In genomic region chr17:74211141-74211928, GRCh38 we compare ENCODE assay signal across 8 cellular contexts. TPM values are rescaled to one million over a fixed set of nuclear protein-coding genes. Genes with fewer than 3 reads are reported as not detected.
DNase-seq lines count a peak whose midpoint lies in the region; ATAC-seq and TF ChIP-seq lines count a peak whose summit lies in the region.

No MANE protein-coding gene starts in this region.

- peak; percentile 45 for DNase-seq in Daoy (ENCODE audit: low read depth)
- DNase-seq in OCI-LY7 (ENCODE audit: low spot score), result no peak
- peak in 1 of 2 donors; percentile 37 for DNase-seq in cardiac fibroblast (ENCODE audit: low read depth in 2 of 2)
- peak in 1 of 9 donors; percentile 10 for DNase-seq in naive thymus-derived CD4-positive, alpha-beta T cell
- DNase-seq in NCI-H226, result no peak
- DNase-seq in SHP77 treated with DMSO at 0.1 percent for 48 hours (lab: John Stamatoyannopoulos, UW), result no peak
- DNase-seq in GM10266 (ENCODE audit: extremely low spot score), result no peak

- H3K9me2 ChIP-seq in OCI-LY7 (ENCODE audit: insufficient read depth, low read length), result no peaks in the 10 kb centered on the region

- no peaks in the 10 kb centered on the region for H3K27me3 ChIP-seq in naive thymus-derived CD4-positive, alpha-beta T cell (ENCODE audit: control insufficient read depth in 2 of 2, insufficient read depth in 2 of 2, low read length in 2 of 2)

- TF ChIP-seq CTCF in OCI-LY7 (conservative IDR thresholded peaks at IDR 0.05; ENCODE audit: low read length), result no peak
- TF ChIP-seq CTCF in cardiac fibroblast (IDR thresholded peaks at IDR 0.05; ENCODE audit: low read depth, low read length), result no peak
- TF ChIP-seq CTCF in GM10266 (IDR thresholded peaks at IDR 0.05; ENCODE audit: control insufficient read depth, insufficient read depth, low read depth, missing control alignments), result no peak

- peaks cover 57% of the 10 kb centered on the region for H3K4me1 ChIP-seq in OCI-LY7 (ENCODE audit: insufficient read depth, low read length, poor library complexity, severe bottlenecking)
- peaks cover 23 to 37% of the 10 kb centered on the region in 2 donors for H3K4me1 ChIP-seq in naive thymus-derived CD4-positive, alpha-beta T cell (ENCODE audit: control insufficient read depth in 2 of 2, insufficient read depth in 2 of 2, low read length in 2 of 2)

- peak overlapping the region; percentile 4 to 94 (median 79) for H3K27ac Mint-ChIP-seq in naive thymus-derived CD4-positive, alpha-beta T cell

- intact Hi-C loops in OCI-LY7 (cut with micrococcal nuclease; ENCODE audit: unreplicated experiment), result loop anchor here (5.0 to 10.0 kb wide), 3 partner anchors 141 to 619 kb away; no protein-coding TSS in a partner anchor
- intact Hi-C loops in naive thymus-derived CD4-positive, alpha-beta T cell (cut with micrococcal nuclease), result loop anchor here (2.0 to 5.0 kb wide), 5 partner anchors 51 to 321 kb away; partner anchors contain the start of gene CD300LB (in 1 of the 2)

- H4K20me1 ChIP-seq in OCI-LY7 (ENCODE audit: insufficient read depth, low read length), result peaks cover 13% of the 10 kb centered on the region; the same call in 1 of the 2 replicates

- POLR2A ChIA-PET in OCI-LY7 (lab: Charles Lee), result no interaction called here
- POLR2A ChIA-PET in naive thymus-derived CD4-positive, alpha-beta T cell (lab: Charles Lee), result interaction anchor here (0.6 to 2.4 kb wide), 4 partner anchors 7 to 87 kb away, joined by 3 to 17 read pairs (median 10); partner anchors contain the start of gene RPL38

- CTCF ChIA-PET in OCI-LY7 (lab: Charles Lee; ENCODE audit: unreplicated experiment), result no interaction called here
- CTCF ChIA-PET in naive thymus-derived CD4-positive, alpha-beta T cell (lab: Charles Lee), result interaction anchor here (0.6 to 1.4 kb wide), 8 partner anchors 39 to 304 kb away, joined by 3 to 6 read pairs (median 4); no protein-coding TSS in a partner anchor

- peaks cover 0 to 3% (median 0%) of the 10 kb centered on the region in 11 donors for H3K9me3 Mint-ChIP-seq in naive thymus-derived CD4-positive, alpha-beta T cell

- ATAC-seq in naive thymus-derived CD4-positive, alpha-beta T cell, result no peak
- no peak for ATAC-seq in HG02870 (IDR thresholded peaks at IDR 0.05; ENCODE audit: unreplicated experiment)

- H3K27ac ChIP-seq in OCI-LY7 (ENCODE audit: low read depth, low read length, poor library complexity, severe bottlenecking), result peak overlapping the region; percentile 1
- H3K27ac ChIP-seq in naive thymus-derived CD4-positive, alpha-beta T cell (ENCODE audit: low read depth, low read length), result peak overlapping the region; percentile 2

- H3K36me3 Mint-ChIP-seq in naive thymus-derived CD4-positive, alpha-beta T cell, result peaks cover 0 to 15% (median 6%) of the 10 kb centered on the region in 5 donors

- no peak overlapping the region for H2AFZ ChIP-seq in OCI-LY7 (ENCODE audit: low read length)

- peaks cover 0 to 5% (median 0%) of the 10 kb centered on the region in 5 donors for H3K27me3 Mint-ChIP-seq in naive thymus-derived CD4-positive, alpha-beta T cell

- 0 out of 2 replicates have a peak overlapping the region, but pooled peaks have one; percentile 1 for H3K4me2 ChIP-seq in OCI-LY7 (ENCODE audit: low read length)

- peaks cover 31 to 59% (median 48%) of the 10 kb centered on the region in 7 donors for H3K4me1 Mint-ChIP-seq in naive thymus-derived CD4-positive, alpha-beta T cell

- peak overlapping the region; percentile 19 to 92 (median 88) for H3K4me3 Mint-ChIP-seq in naive thymus-derived CD4-positive, alpha-beta T cell

- H3K79me2 ChIP-seq in OCI-LY7 (ENCODE audit: insufficient read depth, low read depth, low read length), result peaks cover 20% of the 10 kb centered on the region

- no peaks in the 10 kb centered on the region for H3K9me3 ChIP-seq in OCI-LY7 (ENCODE audit: low read length)
- no peaks in the 10 kb centered on the region for H3K9me3 ChIP-seq in naive thymus-derived CD4-positive, alpha-beta T cell (ENCODE audit: control insufficient read depth in 2 of 3, low read length in 3 of 3)

- H3K4me3 ChIP-seq in OCI-LY7 (ENCODE audit: low read depth, low read length, poor library complexity, severe bottlenecking), result no peak overlapping the region
- peak overlapping the region; percentile 60 to 74 for H3K4me3 ChIP-seq in cardiac fibroblast (replicated peaks in 1 of 2; ENCODE audit: low read depth in 2 of 2, low read length in 2 of 2)
- H3K4me3 ChIP-seq in naive thymus-derived CD4-positive, alpha-beta T cell (ENCODE audit: low read length), result no peak overlapping the region

- BruUV-seq in OCI-LY7 (replicated peaks; lab: Mats Ljungman, UMichigan), result no TSS peak

- H3K36me3 ChIP-seq in OCI-LY7 (ENCODE audit: insufficient read depth, low read length), result peaks cover 59% of the 10 kb centered on the region
- H3K36me3 ChIP-seq in naive thymus-derived CD4-positive, alpha-beta T cell (ENCODE audit: control insufficient read depth in 2 of 3, insufficient read depth in 3 of 3, low read length in 3 of 3), result peaks cover 0 to 35% (median 13%) of the 10 kb centered on the region in 3 experiments

RNA-seq across cellular contexts. Expression of gene TTYH2, which starts 2.0 kb away (rescaled TPM):
- total RNA-seq in Daoy (2014; rRNA removed; shearing (Covaris generic)), result 2.9 and 17.6 TPM in 2 replicates
- total RNA-seq in OCI-LY7 (2014; rRNA removed; shearing (Covaris generic)), result 1.7 and 3.1 TPM in 2 replicates
- total RNA-seq in OCI-LY7 (2022), result 3.8 and 4.3 TPM in 2 replicates
- 10 to 100 TPM in 2 of 5 experiments, 1 to 10 TPM in 3; 5.5 to 15.8 (median 9.9) TPM for total RNA-seq in naive thymus-derived CD4-positive, alpha-beta T cell
- 1 to 10 TPM; 1.9 to 2.0 TPM for polyA plus RNA-seq in naive thymus-derived CD4-positive, alpha-beta T cell

RNA-seq across cellular contexts. Expression of gene RPL38, which starts 7.9 kb away (rescaled TPM):
- total RNA-seq in Daoy (2014; rRNA removed; shearing (Covaris generic)), result 653 and 1,148 TPM in 2 replicates
- total RNA-seq in OCI-LY7 (2014; rRNA removed; shearing (Covaris generic)), result 4,732 and 5,467 TPM in 2 replicates
- 1,845 and 1,913 TPM in 2 replicates for total RNA-seq in OCI-LY7 (2022)
- 1,000 to 10,000 TPM; 1,097 to 2,553 (median 2,002) TPM for total RNA-seq in naive thymus-derived CD4-positive, alpha-beta T cell
- polyA plus RNA-seq in naive thymus-derived CD4-positive, alpha-beta T cell, result 1,000 to 10,000 TPM; 1,479 to 2,523 TPM

Comparison
In these comparisons a context has a peak if more than half of its experiments do, and no peak if none do; other contexts are left out.
1. H3K4me3 ChIP-seq: peak in cardiac fibroblast (2 of 2); none in OCI-LY7 (single experiment) and naive thymus-derived CD4-positive, alpha-beta T cell (single experiment).